Comparison of ENCODE assay signal across 8 cellular contexts in genomic region chr12:56159482-56160105, GRCh38. TPM values are rescaled to one million over a fixed set of nuclear protein-coding genes. Genes with fewer than 3 reads are reported as not detected.
DNase-seq lines count a peak whose midpoint lies in the region; ATAC-seq and TF ChIP-seq lines count a peak whose summit lies in the region.

No MANE protein-coding gene starts in this region.

- peaks cover 3% of the 10 kb centered on the region; the same call in 1 of the 2 replicates for H3K4me1 ChIP-seq in HEK293 (ENCODE audit: control insufficient read depth, insufficient read depth, low read length)

- H3K36me3 Mint-ChIP-seq in activated T-helper 1 cell treated with anti-CD3 and anti-CD28 coated beads, Interleukin-12 subunit alpha, Interleukin-12 subunit beta, Interleukin-2, Interleukin-4 antibody, amounts not matched to agents 30 ng/mL and 10 ng/mL and 1 ng/mL, durations not matched to agents 14 hours and 24 hours and 36 hours (ENCODE audit: low read depth), result peaks cover 68% of the 10 kb centered on the region
- peaks cover 100% of the 10 kb centered on the region for H3K36me3 Mint-ChIP-seq in stimulated activated effector memory CD8-positive, alpha-beta T cell treated with anti-CD3 and anti-CD28 coated beads, Interleukin-12 subunit alpha, Interleukin-12 subunit beta, amount 100 ng/mL, for 72 hours

- H3K27ac ChIP-seq in HEK293 (ENCODE audit: extremely low read depth, low read depth, low read length), result peak overlapping the region; percentile 92

- peaks cover 48% of the 10 kb centered on the region for H3K4me1 Mint-ChIP-seq in activated T-helper 1 cell treated with anti-CD3 and anti-CD28 coated beads, Interleukin-12 subunit alpha, Interleukin-12 subunit beta, Interleukin-2, Interleukin-4 antibody, amounts not matched to agents 30 ng/mL and 10 ng/mL and 1 ng/mL, durations not matched to agents 14 hours and 24 hours and 36 hours (ENCODE audit: low read depth)
- peaks cover 72% of the 10 kb centered on the region for H3K4me1 Mint-ChIP-seq in stimulated activated effector memory CD8-positive, alpha-beta T cell treated with anti-CD3 and anti-CD28 coated beads, Interleukin-12 subunit alpha, Interleukin-12 subunit beta, amount 100 ng/mL, for 72 hours

- H3K4me3 Mint-ChIP-seq in activated T-helper 1 cell treated with anti-CD3 and anti-CD28 coated beads, Interleukin-12 subunit alpha, Interleukin-12 subunit beta, Interleukin-2, Interleukin-4 antibody, amounts not matched to agents 30 ng/mL and 10 ng/mL and 1 ng/mL, durations not matched to agents 14 hours and 24 hours and 36 hours, result peak overlapping the region; percentile 97
- peak overlapping the region; percentile 97 for H3K4me3 Mint-ChIP-seq in stimulated activated effector memory CD8-positive, alpha-beta T cell treated with anti-CD3 and anti-CD28 coated beads, Interleukin-12 subunit alpha, Interleukin-12 subunit beta, amount 100 ng/mL, for 72 hours

- peak overlapping the region; percentile 93 for H3K27ac Mint-ChIP-seq in activated T-helper 1 cell treated with anti-CD3 and anti-CD28 coated beads, Interleukin-12 subunit alpha, Interleukin-12 subunit beta, Interleukin-2, Interleukin-4 antibody, amounts not matched to agents 30 ng/mL and 10 ng/mL and 1 ng/mL, durations not matched to agents 14 hours and 24 hours and 36 hours
- H3K27ac Mint-ChIP-seq in stimulated activated effector memory CD8-positive, alpha-beta T cell treated with anti-CD3 and anti-CD28 coated beads, Interleukin-12 subunit alpha, Interleukin-12 subunit beta, amount 100 ng/mL, for 72 hours, result peak overlapping the region; percentile 98

- POLR2A ChIA-PET in HEK293 (lab: Yijun Ruan, JAX), result interaction anchor here (0.6 to 2.8 kb wide), 11 partner anchors 11 to 62 kb away, joined by 3 to 42 read pairs (median 6); partner anchors contain the start of genes ESYT1, PA2G4, RNF41 and SMARCC2

- H3K4me3 ChIP-seq in HEK293 (ENCODE audit: low read depth, low read length) (peak overlapping the region; percentile 90), iPS-11a (ENCODE audit: low read depth, low read length) (peak overlapping the region; percentile 99)

- DNase-seq in activated T-helper 1 cell treated with anti-CD3 and anti-CD28 coated beads, Interleukin-12 subunit alpha, Interleukin-12 subunit beta, Interleukin-2, Interleukin-4 antibody, amounts not matched to agents 30 ng/mL and 10 ng/mL and 1 ng/mL, durations not matched to agents 14 hours and 24 hours and 36 hours (ENCODE audit: low spot score), result no peak
- no peak for DNase-seq in stimulated activated effector memory CD8-positive, alpha-beta T cell treated with anti-CD3 and anti-CD28 coated beads, Interleukin-12 subunit alpha, Interleukin-12 subunit beta, amount 100 ng/mL, for 72 hours (ENCODE audit: low spot score in 2 of 2)
- DNase-seq in NCI-H69 (lab: John Stamatoyannopoulos, UW), result no peak
- no peak for DNase-seq in NCI-H524 treated with DMSO at 0.1 percent for 48 hours (lab: John Stamatoyannopoulos, UW)
- no peak for DNase-seq in islet precursor cell
- DNase-seq in activated CD4-positive, alpha-beta T cell treated with anti-CD3 and anti-CD28 coated beads for 48 hours, result no peak

- peaks cover 19 to 69% of the 10 kb centered on the region in 2 experiments for H3K36me3 ChIP-seq in HEK293 (ENCODE audit: control insufficient read depth in 2 of 2, insufficient read depth in 1 of 2, low read length in 2 of 2)

- TF ChIP-seq CTCF in HEK293 (tag by site-specific recombination; IDR thresholded peaks at IDR 0.05), result no peak

- H3K9me3 ChIP-seq in HEK293 (ENCODE audit: control insufficient read depth, insufficient read depth, low read depth, low read length), result no peaks in the 10 kb centered on the region

- H3K9me3 Mint-ChIP-seq in activated T-helper 1 cell treated with anti-CD3 and anti-CD28 coated beads, Interleukin-12 subunit alpha, Interleukin-12 subunit beta, Interleukin-2, Interleukin-4 antibody, amounts not matched to agents 30 ng/mL and 10 ng/mL and 1 ng/mL, durations not matched to agents 14 hours and 24 hours and 36 hours, result no peaks in the 10 kb centered on the region
- H3K9me3 Mint-ChIP-seq in stimulated activated effector memory CD8-positive, alpha-beta T cell treated with anti-CD3 and anti-CD28 coated beads, Interleukin-12 subunit alpha, Interleukin-12 subunit beta, amount 100 ng/mL, for 72 hours, result no peaks in the 10 kb centered on the region

- no peak for ATAC-seq in stimulated activated effector memory CD8-positive, alpha-beta T cell treated with anti-CD3 and anti-CD28 coated beads, Interleukin-12 subunit alpha, Interleukin-12 subunit beta, amount 100 ng/mL, for 72 hours

- CTCF ChIA-PET in HEK293 (lab: Yijun Ruan, JAX), result interaction anchor here (0.6 to 2.0 kb wide), 6 partner anchors 30 to 354 kb away, joined by 3 to 17 read pairs (median 6); partner anchors contain the start of genes ERBB3, ESYT1 and SMARCC2

- no peaks in the 10 kb centered on the region for H3K27me3 Mint-ChIP-seq in activated T-helper 1 cell treated with anti-CD3 and anti-CD28 coated beads, Interleukin-12 subunit alpha, Interleukin-12 subunit beta, Interleukin-2, Interleukin-4 antibody, amounts not matched to agents 30 ng/mL and 10 ng/mL and 1 ng/mL, durations not matched to agents 14 hours and 24 hours and 36 hours (ENCODE audit: insufficient read depth)

- intact Hi-C loops in activated T-helper 1 cell treated with anti-CD3 and anti-CD28 coated beads, Interleukin-12 subunit alpha, Interleukin-12 subunit beta, Interleukin-2, Interleukin-4 antibody, amounts not matched to agents 30 ng/mL and 10 ng/mL and 1 ng/mL, durations not matched to agents 14 hours and 24 hours and 36 hours (cut with micrococcal nuclease), result loop anchor here (1.0 to 10.0 kb wide), 3 partner anchors 7 to 525 kb away; partner anchors contain the start of genes MYL6B, PTGES3 and RPS26

TF ChIP-seq in HEK293, 187 proteins besides CTCF, POLR2A, EP300 and RAD21:
- TF ChIP-seq ZNF292 (tag by site-specific recombination; IDR thresholded peaks at IDR 0.05; ENCODE audit: borderline replicate concordance, low read depth), result no peak
- 0 out of 2 replicates have a peak, but pooled peaks have one; percentile 0 for TF ChIP-seq ZNF600 (tag by site-specific recombination; IDR thresholded peaks at IDR 0.05)

RNA-seq across cellular contexts. Expression of gene MYL6, which starts 1.4 kb away (rescaled TPM):
- 786 and 802 TPM in 2 replicates for total RNA-seq in activated T-helper 1 cell treated with anti-CD3 and anti-CD28 coated beads, Interleukin-12 subunit alpha, Interleukin-12 subunit beta, Interleukin-2, Interleukin-4 antibody, amounts not matched to agents 30 ng/mL and 10 ng/mL and 1 ng/mL, durations not matched to agents 14 hours and 24 hours and 36 hours

RNA-seq across cellular contexts. Expression of gene MYL6B, which starts 7.2 kb away (rescaled TPM):
- 58.8 and 67.6 TPM in 2 replicates for total RNA-seq in activated T-helper 1 cell treated with anti-CD3 and anti-CD28 coated beads, Interleukin-12 subunit alpha, Interleukin-12 subunit beta, Interleukin-2, Interleukin-4 antibody, amounts not matched to agents 30 ng/mL and 10 ng/mL and 1 ng/mL, durations not matched to agents 14 hours and 24 hours and 36 hours

RNA-seq across cellular contexts. Expression of gene SMARCC2, which starts 29.7 kb away (rescaled TPM):
- total RNA-seq in activated T-helper 1 cell treated with anti-CD3 and anti-CD28 coated beads, Interleukin-12 subunit alpha, Interleukin-12 subunit beta, Interleukin-2, Interleukin-4 antibody, amounts not matched to agents 30 ng/mL and 10 ng/mL and 1 ng/mL, durations not matched to agents 14 hours and 24 hours and 36 hours, result 124 and 132 TPM in 2 replicates

RNA-seq across cellular contexts. Expression of gene ESYT1, which starts 31.5 kb away (rescaled TPM):
- total RNA-seq in activated T-helper 1 cell treated with anti-CD3 and anti-CD28 coated beads, Interleukin-12 subunit alpha, Interleukin-12 subunit beta, Interleukin-2, Interleukin-4 antibody, amounts not matched to agents 30 ng/mL and 10 ng/mL and 1 ng/mL, durations not matched to agents 14 hours and 24 hours and 36 hours, result 159 and 161 TPM in 2 replicates

RNA-seq across cellular contexts. Expression of gene ZC3H10, which starts 41.5 kb away (rescaled TPM):
- total RNA-seq in activated T-helper 1 cell treated with anti-CD3 and anti-CD28 coated beads, Interleukin-12 subunit alpha, Interleukin-12 subunit beta, Interleukin-2, Interleukin-4 antibody, amounts not matched to agents 30 ng/mL and 10 ng/mL and 1 ng/mL, durations not matched to agents 14 hours and 24 hours and 36 hours, result 13.5 and 13.7 TPM in 2 replicates
